18 cellular contexts compared by ENCODE assay signal in the genomic region with DNA sequence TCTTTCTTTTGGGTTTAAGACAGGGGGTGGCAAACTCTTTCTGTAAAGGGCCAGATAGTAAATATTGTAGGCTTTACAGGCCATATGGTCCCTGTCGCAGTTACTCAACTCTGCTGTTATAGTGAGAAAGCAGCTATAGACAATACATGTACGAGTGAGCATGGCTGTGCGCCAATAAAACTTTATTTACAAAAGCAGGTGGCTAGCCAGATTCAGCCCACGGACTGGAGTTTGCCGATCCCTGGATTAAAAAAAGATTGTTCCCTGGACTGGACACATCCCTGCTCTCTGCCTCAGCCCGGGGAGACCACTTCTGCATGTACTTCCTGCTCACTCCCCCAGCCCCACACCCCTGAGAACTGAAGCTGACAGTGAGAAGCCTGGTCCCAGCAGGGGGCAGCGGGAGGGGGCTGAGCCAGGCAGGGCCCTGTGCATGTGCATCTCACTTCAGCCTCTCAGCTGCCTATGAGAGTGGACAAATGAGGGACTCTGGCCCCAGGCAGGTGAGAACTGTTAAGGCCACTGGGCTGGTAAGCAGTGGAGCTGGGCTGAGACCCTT.
"Had no signal": no experiment of that assay in that cellular context is flagged by ENCODE, and none has a peak within 500 bp of the region (broad histone marks: within the 10 kb centered on the region; RNA-seq: fewer than 3 reads in every experiment).

No MANE protein-coding gene starts in this region.

- H3K4me3 Mint-ChIP-seq: activated CD8-positive, alpha-beta T cell treated with anti-CD3 and anti-CD28 coated beads for 36 hours; activated T-cell treated with anti-CD3 and anti-CD28 coated beads, Interleukin-2, amount 50 U/mL, for 4 hours; effector memory CD8-positive, alpha-beta T cell; stimulated activated effector memory CD8-positive, alpha-beta T cell treated with anti-CD3 and anti-CD28 coated beads, Interleukin-12 subunit alpha, Interleukin-12 subunit beta, amount 100 ng/mL, for 72 hours had no signal

- FAIRE-seq: astrocyte, pancreas, urothelium cell line had no signal

- H3K27ac Mint-ChIP-seq: activated CD8-positive, alpha-beta T cell treated with anti-CD3 and anti-CD28 coated beads for 36 hours; effector memory CD8-positive, alpha-beta T cell; stimulated activated effector memory CD8-positive, alpha-beta T cell treated with anti-CD3 and anti-CD28 coated beads, Interleukin-12 subunit alpha, Interleukin-12 subunit beta, amount 100 ng/mL, for 72 hours had no signal

- H3K4me3 ChIP-seq: lower lobe of right lung, pancreas, thyroid gland had no signal

- H3K27me3 ChIP-seq: pancreas, thyroid gland had no signal

- H3K36me3 ChIP-seq: lower lobe of right lung, pancreas, thyroid gland had no signal

- H3K27me3 Mint-ChIP-seq: activated CD8-positive, alpha-beta T cell treated with anti-CD3 and anti-CD28 coated beads for 36 hours had no signal

- H3K9me3 ChIP-seq: thyroid gland had no signal

- H3K27ac ChIP-seq: epithelial cell of prostate, lower lobe of right lung, pancreas, thyroid gland, VCaP had no signal

- DNase-seq: activated CD4-positive, alpha-beta T cell treated with anti-CD3 and anti-CD28 coated beads for 4 hours; activated CD8-positive, alpha-beta T cell treated with anti-CD3 and anti-CD28 coated beads for 36 hours; activated effector memory CD4-positive, alpha-beta T cell treated with Interleukin-2 at 50 U/mL for 16 hours; activated naive CD4-positive, alpha-beta T cell treated with anti-CD3 and anti-CD28 coated beads, Interleukin-2, amount 50 U/mL, for 16 hours; activated T-cell treated with anti-CD3 and anti-CD28 coated beads, Interleukin-2, amount 50 U/mL, for 4 hours; dermis blood vessel endothelial cell; effector memory CD8-positive, alpha-beta T cell; foreskin melanocyte; left colon; lower lobe of right lung; naive B cell; pancreas; thyroid gland had no signal

- ATAC-seq: activated CD8-positive, alpha-beta T cell treated with anti-CD3 and anti-CD28 coated beads for 36 hours; activated T-cell treated with anti-CD3 and anti-CD28 coated beads, Interleukin-2, amount 50 U/mL, for 4 hours; effector memory CD8-positive, alpha-beta T cell; left colon; lower lobe of right lung; pancreas had no signal

- H3K36me3 Mint-ChIP-seq: stimulated activated effector memory CD8-positive, alpha-beta T cell treated with anti-CD3 and anti-CD28 coated beads, Interleukin-12 subunit alpha, Interleukin-12 subunit beta, amount 100 ng/mL, for 72 hours had no signal

- H3K4me1 ChIP-seq: lower lobe of right lung, pancreas, thyroid gland had no signal

- H3K4me1 Mint-ChIP-seq: naive B cell; stimulated activated effector memory CD8-positive, alpha-beta T cell treated with anti-CD3 and anti-CD28 coated beads, Interleukin-12 subunit alpha, Interleukin-12 subunit beta, amount 100 ng/mL, for 72 hours had no signal
